9 cellular contexts compared by ENCODE assay signal in genomic region chr5:154384480-154385235, GRCh38.
A peak's percentile ranks its signal among the peaks of the same experiment; 100 is the strongest.
DNase-seq lines count a peak whose midpoint lies in the region; ATAC-seq and TF ChIP-seq lines count a peak whose summit lies in the region.
"Had no signal": no experiment of that assay in that cellular context is flagged by ENCODE, and none has a peak within 500 bp of the region (broad histone marks: within the 10 kb centered on the region; RNA-seq: fewer than 3 reads in every experiment).

No MANE protein-coding gene starts in this region.

- peaks cover 33 to 36% of the 10 kb centered on the region in 2 donors for H3K4me1 Mint-ChIP-seq in effector memory CD8-positive, alpha-beta T cell (ENCODE audit: low read depth in 2 of 2)

- no peaks in the 10 kb centered on the region for H3K79me2 ChIP-seq in DOHH2 (ENCODE audit: control insufficient read depth, low read length)

- peak overlapping the region; percentile 67 to 75 for H3K4me3 Mint-ChIP-seq in effector memory CD8-positive, alpha-beta T cell

- H3K9me2 ChIP-seq in DOHH2 (replicated peaks; ENCODE audit: control insufficient read depth, low read length): no peaks in the 10 kb centered on the region

- H3K27me3 ChIP-seq in DOHH2 (ENCODE audit: control insufficient read depth, low read length): no peaks in the 10 kb centered on the region
- H3K27me3 ChIP-seq: tibial artery had no signal

- no peaks in the 10 kb centered on the region for H3K36me3 ChIP-seq in DOHH2 (ENCODE audit: control insufficient read depth, low read length)

- H3K9me3 ChIP-seq in DOHH2 (ENCODE audit: control insufficient read depth, insufficient read depth, low read length): no peaks in the 10 kb centered on the region
- H3K9me3 ChIP-seq: tibial artery had no signal

- peaks cover 16% of the 10 kb centered on the region for H3K4me1 ChIP-seq in DOHH2 (ENCODE audit: control insufficient read depth, low read length)
- H3K4me1 ChIP-seq: tibial artery had no signal

- no peaks in the 10 kb centered on the region for H4K20me1 ChIP-seq in DOHH2 (ENCODE audit: control insufficient read depth, insufficient read depth, low read depth, low read length)

- no peak overlapping the region for H3K27ac ChIP-seq in DOHH2 (ENCODE audit: low read depth, low read length)
- H3K27ac ChIP-seq: tibial artery had no signal

- H3F3A ChIP-seq in DOHH2 (ENCODE audit: control insufficient read depth, insufficient read depth): no peaks in the 10 kb centered on the region; the same call in 1 of the 2 replicates

- no peak for TF ChIP-seq CTCF in DOHH2 (IDR thresholded peaks at IDR 0.05; ENCODE audit: low read depth, low read length, poor library complexity, severe bottlenecking)

- H3K4me2 ChIP-seq in DOHH2 (ENCODE audit: low read length): peak overlapping the region; percentile 46

- no peaks in the 10 kb centered on the region for H3K9me3 Mint-ChIP-seq in effector memory CD8-positive, alpha-beta T cell

- no peaks in the 10 kb centered on the region for H3K27me3 Mint-ChIP-seq in effector memory CD8-positive, alpha-beta T cell

- H3K36me3 Mint-ChIP-seq in effector memory CD8-positive, alpha-beta T cell (ENCODE audit: insufficient read depth): peaks cover 21% of the 10 kb centered on the region

- H3K27ac Mint-ChIP-seq in effector memory CD8-positive, alpha-beta T cell: peak overlapping the region; percentile 94 to 98

- H3K4me3 ChIP-seq in DOHH2 (ENCODE audit: low read length): peak overlapping the region; percentile 7; the same call in 1 of the 2 replicates
- H3K4me3 ChIP-seq: tibial artery had no signal

- DNase-seq in effector memory CD8-positive, alpha-beta T cell: peak; percentile 55 to 58 (median 56)
- no peak for DNase-seq in GOT3 (lab: John Stamatoyannopoulos, UW)
- DNase-seq in activated naive CD4-positive, alpha-beta T cell treated with anti-CD3 and anti-CD28 coated beads, Interleukin-2, amount 50 U/mL, for 16 hours: no peak
- no peak for DNase-seq in NCI-H1694 (lab: John Stamatoyannopoulos, UW)
- DNase-seq in retina: no peak
- DNase-seq: tibial artery had no signal

- ATAC-seq in GM19463 (IDR thresholded peaks at IDR 0.05; ENCODE audit: unreplicated experiment) (peak; percentile 98), HG03280 (IDR thresholded peaks at IDR 0.05; ENCODE audit: unreplicated experiment) (peak; percentile 95)
- ATAC-seq in effector memory CD8-positive, alpha-beta T cell (replicated peaks): peak; percentile 89

Comparison
In these comparisons a context has a peak if more than half of its experiments do, and no peak if none do; other contexts are left out.
1. DNase-seq: peak in effector memory CD8-positive, alpha-beta T cell (3 of 3); none in GOT3 (single experiment), activated naive CD4-positive, alpha-beta T cell treated with anti-CD3 and anti-CD28 coated beads, Interleukin-2, amount 50 U/mL, for 16 hours (single experiment), NCI-H1694 (single experiment) and retina (single experiment).
2. Peak in every context shown above with its lines, with median percentiles within 50 percentile points of each other: ATAC-seq.